ENCODE assay signal across 11 cellular contexts in genomic region chr1:109134423-109134822, GRCh38.
DNase-seq lines count a peak whose midpoint lies in the region; ATAC-seq and TF ChIP-seq lines count a peak whose summit lies in the region.
"Had no signal": no experiment of that assay in that cellular context is flagged by ENCODE, and none has a peak within 500 bp of the region (broad histone marks: within the 10 kb centered on the region; RNA-seq: fewer than 3 reads in every experiment).

No MANE protein-coding gene starts in this region.

- ATAC-seq in GM19463 (IDR thresholded peaks at IDR 0.05; ENCODE audit: unreplicated experiment) = peak; percentile 49

- H3K27ac ChIP-seq in OCI-LY1 (ENCODE audit: low read depth, low read length, poor library complexity, severe bottlenecking) = peak overlapping the region; percentile 89
- H3K27ac ChIP-seq in mucosa of rectum (ENCODE audit: low read depth in 2 of 2, low read length in 2 of 2) = peak overlapping the region; percentile 87 to 89
- H3K27ac ChIP-seq: epithelial cell of prostate had no signal

- no peaks in the 10 kb centered on the region for H3K9me2 ChIP-seq in OCI-LY1 (ENCODE audit: low read depth, low read length)
- H3K9me2 ChIP-seq: SK-N-SH had no signal

- H3K9me3 ChIP-seq in OCI-LY1 (ENCODE audit: low read length) (no peaks in the 10 kb centered on the region), mucosa of rectum (ENCODE audit: control insufficient read depth in 2 of 2, low read length in 2 of 2) (no peaks in the 10 kb centered on the region)
- H3K9me3 ChIP-seq: SK-N-SH had no signal

- TF ChIP-seq CTCF in OCI-LY1 (IDR thresholded peaks at IDR 0.05; ENCODE audit: low read length) = no peak

- H3K4me1 ChIP-seq in OCI-LY1 (ENCODE audit: insufficient read depth, low read length, severe bottlenecking) (peaks cover 27% of the 10 kb centered on the region), mucosa of rectum (ENCODE audit: control insufficient read depth in 2 of 2, insufficient read depth in 2 of 2, low read length in 2 of 2) (peaks cover 29 to 54% of the 10 kb centered on the region in 2 donors)

- DNase-seq in activated effector memory CD4-positive, alpha-beta T cell treated with anti-CD3 and anti-CD28 coated beads, Interleukin-2, amount 50 U/mL, for 16 hours = no peak
- DNase-seq in stimulated activated CD8-positive, alpha-beta memory T cell treated with anti-CD3 and anti-CD28 coated beads, Interleukin-4, amount 100 ng/mL, for 48 hours = no peak
- DNase-seq in NCI-H524 treated with DMSO at 0.1 percent for 48 hours (lab: John Stamatoyannopoulos, UW) = no peak
- DNase-seq: HFFc6, islet precursor cell, SK-N-SH had no signal

- no peaks in the 10 kb centered on the region for H3K27me3 ChIP-seq in OCI-LY1 (ENCODE audit: insufficient read depth, low read length)
- no peaks in the 10 kb centered on the region for H3K27me3 ChIP-seq in mucosa of rectum (ENCODE audit: control insufficient read depth in 2 of 2, insufficient read depth in 2 of 2, low read length in 2 of 2)

- no peaks in the 10 kb centered on the region for H3K79me2 ChIP-seq in OCI-LY1 (ENCODE audit: insufficient read depth, low read length)

- H3K9ac ChIP-seq in OCI-LY1 (ENCODE audit: low read length) (peak overlapping the region; percentile 43; the same call in 1 of the 2 replicates), mucosa of rectum (ENCODE audit: low read depth in 1 of 2, low read length in 2 of 2) (peak overlapping the region; percentile 41 to 54)
- H3K9ac ChIP-seq: SK-N-SH had no signal

- H3K36me3 ChIP-seq in OCI-LY1 (ENCODE audit: insufficient read depth, low read length) (no peaks in the 10 kb centered on the region), mucosa of rectum (ENCODE audit: control insufficient read depth in 2 of 2, insufficient read depth in 2 of 2, low read length in 2 of 2) (no peaks in the 10 kb centered on the region)

- no peaks in the 10 kb centered on the region for H3F3A ChIP-seq in OCI-LY1 (ENCODE audit: insufficient read depth, low read length)

- peak overlapping the region; percentile 49 for H3K4me2 ChIP-seq in OCI-LY1 (ENCODE audit: low read length)
- H3K4me2 ChIP-seq: SK-N-SH had no signal

- H3K4me3 ChIP-seq in GM08714 (ENCODE audit: low read length) (peak overlapping the region; percentile 8; the same call in 1 of the 2 replicates), OCI-LY1 (ENCODE audit: low read depth, low read length, poor library complexity, severe bottlenecking) (peak overlapping the region; percentile 22), mucosa of rectum (ENCODE audit: low read length in 2 of 2) (peak overlapping the region; percentile 37 to 56)

- H4K20me1 ChIP-seq in OCI-LY1 (ENCODE audit: insufficient read depth, low read length) = no peaks in the 10 kb centered on the region

- no peak overlapping the region for H2AFZ ChIP-seq in OCI-LY1 (ENCODE audit: low read length)
